In genomic region chr20:13638162-13638495, GRCh38 we compare ENCODE assay signal across 8 cellular contexts. TPM values are rescaled to one million over a fixed set of nuclear protein-coding genes. Genes with fewer than 3 reads are reported as not detected.
DNase-seq lines count a peak whose midpoint lies in the region; ATAC-seq and TF ChIP-seq lines count a peak whose summit lies in the region.

No MANE protein-coding gene starts in this region.

- intact Hi-C loops in sciatic nerve (cut with DNase I) = no loop called here

- H3K9me3 ChIP-seq in muscle layer of duodenum (ENCODE audit: control insufficient read depth in 1 of 2, low read length in 2 of 2) = no peaks in the 10 kb centered on the region

- no peak for ATAC-seq in sciatic nerve
- no peak for ATAC-seq in HG03469 (IDR thresholded peaks at IDR 0.05; ENCODE audit: unreplicated experiment)

- H3K36me3 ChIP-seq in muscle layer of duodenum (ENCODE audit: control insufficient read depth in 1 of 2, insufficient read depth in 2 of 2, low read length in 2 of 2) = no peaks in the 10 kb centered on the region

- no peaks in the 10 kb centered on the region for H3K27me3 ChIP-seq in muscle layer of duodenum (ENCODE audit: low read depth, low read length)

- H3K4me1 ChIP-seq in muscle layer of duodenum (ENCODE audit: control insufficient read depth in 1 of 2, insufficient read depth in 2 of 2, low read length in 2 of 2) = peaks cover 9 to 10% of the 10 kb centered on the region in 2 donors

- DNase-seq in NCI-H510A treated with DMSO at 0.1 percent for 48 hours (lab: John Stamatoyannopoulos, UW) (peak; percentile 79), choroid plexus epithelial cell (ENCODE audit: low read depth) (no peak), foreskin melanocyte (no peak), T1000 (lab: John Stamatoyannopoulos, UW) (no peak), sciatic nerve (ENCODE audit: low spot score) (no peak)

- H3K4me3 ChIP-seq in GM12875 (ENCODE audit: low read depth, low read length) (peak overlapping the region; percentile 82), choroid plexus epithelial cell (ENCODE audit: low read depth, low read length) (peak overlapping the region; percentile 99), muscle layer of duodenum (ENCODE audit: low read depth in 1 of 2, low read length in 2 of 2) (peak overlapping the region; percentile 94 to 98)

- TF ChIP-seq CTCF in GM12875 (IDR thresholded peaks at IDR 0.05; ENCODE audit: borderline replicate concordance, insufficient read depth, low read depth, low read length) (no peak), choroid plexus epithelial cell (conservative IDR thresholded peaks at IDR 0.05; ENCODE audit: low read depth, low read length) (no peak)

- peak overlapping the region; percentile 69 for H3K27ac ChIP-seq in muscle layer of duodenum (ENCODE audit: low read length)

RNA-seq across cellular contexts. Expression of gene TASP1, which starts 0.6 kb away (rescaled TPM):
- 22.7 TPM for total RNA-seq in sciatic nerve
